1 cellular context compared by ENCODE assay signal in genomic region chr16:1543085-1543896, GRCh38.
TF ChIP-seq lines count a peak whose summit lies in the region.

No MANE protein-coding gene starts in this region.

TF ChIP-seq in endothelial cell of umbilical vein, 7 proteins besides CTCF, POLR2A, EP300 and RAD21:
- TF ChIP-seq FOS (IDR thresholded peaks at IDR 0.05; ENCODE audit: borderline replicate concordance, insufficient read depth, low read length), result peak; percentile 88
- no peak for TF ChIP-seq MAX (IDR thresholded peaks at IDR 0.05; ENCODE audit: insufficient read depth, insufficient read length)
- TF ChIP-seq EZH2 (IDR thresholded peaks at IDR 0.05; ENCODE audit: borderline replicate concordance, low read depth, low read length, severe bottlenecking), result no peak
- peak; percentile 17 for TF ChIP-seq MYC (IDR thresholded peaks at IDR 0.05; ENCODE audit: low read depth, low read length)
- TF ChIP-seq JUN (IDR thresholded peaks at IDR 0.05; ENCODE audit: borderline replicate concordance, insufficient read depth, insufficient read length, low read depth), result peak; percentile 74
- TF ChIP-seq POLR2AphosphoS5 (IDR thresholded peaks at IDR 0.05; ENCODE audit: insufficient read depth, low read depth, low read length), result peak; percentile 86
- peak; percentile 89 for TF ChIP-seq GATA2 (IDR thresholded peaks at IDR 0.05; ENCODE audit: insufficient read depth, insufficient read length, low read depth, low read length)
TF ChIP-seq in endothelial cell of umbilical vein: peak in this region for 5.
